Comparison of ENCODE assay signal across 12 cellular contexts in genomic region chr18:79576686-79577351, GRCh38.
DNase-seq lines count a peak whose midpoint lies in the region; ATAC-seq and TF ChIP-seq lines count a peak whose summit lies in the region.
"Had no signal": no experiment of that assay in that cellular context is flagged by ENCODE, and none has a peak within 500 bp of the region (broad histone marks: within the 10 kb centered on the region; RNA-seq: fewer than 3 reads in every experiment).

No MANE protein-coding gene starts in this region.

- H3K4me1 ChIP-seq in duodenal mucosa (ENCODE audit: control insufficient read depth in 1 of 2, insufficient read depth in 2 of 2, low read length in 2 of 2) (peaks cover 0 to 8% of the 10 kb centered on the region in 2 donors), lung (ENCODE audit: control insufficient read depth in 2 of 2, insufficient read depth in 2 of 2, low read length in 2 of 2) (peaks cover 0 to 21% of the 10 kb centered on the region in 2 donors), upper lobe of left lung (peaks cover 9 to 20% (median 12%) of the 10 kb centered on the region in 4 donors)

- no peaks in the 10 kb centered on the region for H3K4me1 Mint-ChIP-seq in Calu3 (ENCODE audit: low read depth, unreplicated experiment)

- no peak overlapping the region for H3K9ac ChIP-seq in duodenal mucosa (ENCODE audit: low read depth in 1 of 2, low read length in 2 of 2)

- no TSS peak for BruUV-seq in Calu3 (replicated peaks; lab: Mats Ljungman, UMichigan)

- ATAC-seq in lung (ENCODE audit: insufficient read depth, low FRiP score) (peak; percentile 15), upper lobe of left lung (ENCODE audit: low FRiP score in 2 of 2) (peak; percentile 9 to 10), GM19035 (IDR thresholded peaks at IDR 0.05; ENCODE audit: unreplicated experiment) (no peak)

- no peak overlapping the region for H3K4me3 Mint-ChIP-seq in Calu3 (ENCODE audit: low read depth, unreplicated experiment)

- peaks cover 2% of the 10 kb centered on the region for H3K9me3 Mint-ChIP-seq in Calu3 (ENCODE audit: low read depth, unreplicated experiment)

- H3K27me3 ChIP-seq in duodenal mucosa (ENCODE audit: control insufficient read depth in 1 of 2, insufficient read depth in 2 of 2, low read length in 2 of 2) = no peaks in the 10 kb centered on the region
- H3K27me3 ChIP-seq in lung (ENCODE audit: control insufficient read depth, insufficient read depth) = no peaks in the 10 kb centered on the region
- no peaks in the 10 kb centered on the region for H3K27me3 ChIP-seq in upper lobe of left lung

- no peak for TF ChIP-seq EP300 in upper lobe of left lung (IDR thresholded peaks at IDR 0.05)

- CTCF ChIA-PET in Calu3 (lab: Charles Lee) = interaction anchor here (0.6 kb wide), 1 partner anchor 14 kb away, joined by 4 read pairs; no protein-coding TSS in a partner anchor

- H3K27ac ChIP-seq in duodenal mucosa (ENCODE audit: low read depth, low read length) = peak overlapping the region; percentile 32
- H3K27ac ChIP-seq in lung (ENCODE audit: low read depth in 1 of 2, low read length in 1 of 2) = peak overlapping the region; percentile 24 to 26
- peak overlapping the region in 3 of 4 donors; percentile 9 to 76 (median 32) for H3K27ac ChIP-seq in upper lobe of left lung

- TF ChIP-seq CTCF in lung (IDR thresholded peaks at IDR 0.05; ENCODE audit: control extremely low read depth, extremely low read depth) = no peak
- no peak for TF ChIP-seq CTCF in upper lobe of left lung (IDR thresholded peaks at IDR 0.05)
- TF ChIP-seq CTCF in Calu3 (IDR thresholded peaks at IDR 0.05; ENCODE audit: unreplicated experiment) = no peak

- H3K36me3 ChIP-seq in duodenal mucosa (ENCODE audit: control insufficient read depth in 1 of 2, insufficient read depth in 2 of 2, low read length in 2 of 2) = no peaks in the 10 kb centered on the region
- H3K36me3 ChIP-seq in lung (ENCODE audit: control insufficient read depth in 2 of 2, insufficient read depth in 2 of 2, low read length in 2 of 2) = no peaks in the 10 kb centered on the region
- H3K36me3 ChIP-seq in upper lobe of left lung = no peaks in the 10 kb centered on the region

- DNase-seq in activated CD8-positive, alpha-beta memory T cell treated with anti-CD3 and anti-CD28 coated beads, Interleukin-2, amount 50 U/mL, for 4 hours = peak; percentile 12
- DNase-seq in activated CD8-positive, alpha-beta memory T cell treated with anti-CD3 and anti-CD28 coated beads, Interleukin-2, amount 50 U/mL, for 48 hours = no peak
- DNase-seq in lung (ENCODE audit: low spot score) (no peak), upper lobe of left lung (peak; percentile 23 to 78), COLO829 (ENCODE audit: low spot score) (no peak), Calu3 (no peak)
- DNase-seq: activated gamma-delta T cell treated with Interleukin-2 at 50 U/mL for 16 hours; stimulated activated naive CD4-positive, alpha-beta T cell treated with Interleukin-2 at 50 U/mL for 16 hours; T-helper 1 cell had no signal

- peaks cover 1% of the 10 kb centered on the region for H3K27me3 Mint-ChIP-seq in Calu3 (ENCODE audit: unreplicated experiment)
- H3K27me3 Mint-ChIP-seq: progenitor cell of endocrine pancreas had no signal

- no peak overlapping the region for H3K27ac Mint-ChIP-seq in Calu3 (ENCODE audit: unreplicated experiment)
- H3K27ac Mint-ChIP-seq: progenitor cell of endocrine pancreas had no signal

- no peak for TF ChIP-seq POLR2A in upper lobe of left lung (IDR thresholded peaks at IDR 0.05)

- WGBS in lung, 2 donors = 49 to 69% methylated on average over 21 to 23 of the region's 23 CpGs
- WGBS in upper lobe of left lung, 2 donors = 23 to 58% methylated on average over 10 to 23 of the region's 23 CpGs

- H3K9me3 ChIP-seq in duodenal mucosa (ENCODE audit: control insufficient read depth in 1 of 2, low read length in 2 of 2) = peaks cover 12 to 17% of the 10 kb centered on the region in 2 donors
- peaks cover 0 to 17% of the 10 kb centered on the region in 2 donors for H3K9me3 ChIP-seq in lung (ENCODE audit: control insufficient read depth in 2 of 2, insufficient read depth in 1 of 2, low read length in 1 of 2)
- H3K9me3 ChIP-seq in upper lobe of left lung = peaks cover 8 to 26% (median 15%) of the 10 kb centered on the region in 4 donors

- H3K4me3 ChIP-seq in duodenal mucosa (ENCODE audit: low read depth in 1 of 2, low read length in 2 of 2) = no peak overlapping the region
- no peak overlapping the region for H3K4me3 ChIP-seq in lung
- H3K4me3 ChIP-seq in upper lobe of left lung = no peak overlapping the region

- intact Hi-C loops in Calu3 (cut with micrococcal nuclease; ENCODE audit: unreplicated experiment) = no loop called here

- no peaks in the 10 kb centered on the region for H3K36me3 Mint-ChIP-seq in Calu3 (ENCODE audit: insufficient read depth, unreplicated experiment)

Comparison
In these comparisons a context has a peak if more than half of its experiments do, and no peak if none do; other contexts are left out.
1. DNase-seq: peak in activated CD8-positive, alpha-beta memory T cell treated with anti-CD3 and anti-CD28 coated beads, Interleukin-2, amount 50 U/mL, for 4 hours (single experiment) and upper lobe of left lung (2 of 2); none in activated CD8-positive, alpha-beta memory T cell treated with anti-CD3 and anti-CD28 coated beads, Interleukin-2, amount 50 U/mL, for 48 hours (single experiment), lung (single experiment), COLO829 (single experiment) and Calu3 (single experiment).
2. Peak in every context shown above with its lines, with median percentiles within 50 percentile points of each other: H3K27ac ChIP-seq.